ENCODE assay signal across 1 cellular context in the genomic region with DNA sequence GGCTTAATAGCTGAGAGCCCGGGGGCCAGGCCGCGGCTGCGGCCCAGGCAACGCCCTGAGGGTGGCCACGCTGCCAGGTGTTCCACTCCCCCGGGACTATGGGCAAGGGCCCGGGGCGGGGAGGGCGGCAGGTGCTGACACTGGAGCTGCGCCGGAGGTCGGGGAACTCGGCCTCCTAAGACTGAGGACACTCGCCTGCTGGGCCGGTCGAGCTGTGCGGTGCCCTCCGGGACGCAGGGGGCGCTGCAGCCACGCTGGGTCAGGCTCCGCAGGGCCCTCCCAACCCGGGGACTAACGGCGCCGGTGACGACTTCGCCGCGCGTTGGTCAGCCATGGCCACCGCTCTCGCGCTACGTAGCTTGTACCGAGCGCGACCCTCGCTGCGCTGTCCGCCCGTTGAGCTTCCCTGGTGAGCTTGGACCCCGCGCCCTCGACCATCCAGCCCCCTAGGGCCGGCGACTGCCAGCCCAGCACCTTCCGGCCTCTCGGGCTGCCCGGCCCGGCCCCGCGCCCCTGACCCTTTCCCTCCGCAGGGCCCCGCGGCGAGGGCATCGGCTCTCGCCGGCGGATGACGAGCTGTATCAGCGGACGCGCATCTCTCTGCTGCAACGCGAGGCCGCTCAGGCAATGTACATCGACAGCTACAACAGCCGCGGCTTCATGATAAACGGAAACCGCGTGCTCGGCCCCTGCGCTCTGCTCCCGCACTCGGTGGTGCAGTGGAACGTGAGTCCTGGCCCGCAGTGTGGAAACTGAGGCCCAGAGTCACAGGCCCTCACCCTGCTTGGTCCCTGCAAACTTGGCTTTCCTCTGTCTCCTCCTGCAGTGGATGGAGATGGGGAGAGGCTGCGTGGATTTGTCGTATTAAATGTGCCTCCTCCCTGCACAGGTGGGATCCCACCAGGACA.
TF ChIP-seq lines count a peak whose summit lies in the region.

A gene with protein sequence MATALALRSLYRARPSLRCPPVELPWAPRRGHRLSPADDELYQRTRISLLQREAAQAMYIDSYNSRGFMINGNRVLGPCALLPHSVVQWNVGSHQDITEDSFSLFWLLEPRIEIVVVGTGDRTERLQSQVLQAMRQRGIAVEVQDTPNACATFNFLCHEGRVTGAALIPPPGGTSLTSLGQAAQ (plus strand): TSS at position 309 of the 908 bp plus-strand sequence. CDS start 24 bp downstream, at position 333.

TF ChIP-seq in K562, 482 proteins besides CTCF, POLR2A, EP300 and RAD21 (continued from another document and continues in another):
- no peak for TF ChIP-seq NCOA6 (IDR thresholded peaks at IDR 0.05)
- no peak for TF ChIP-seq ZNF174 (CRISPR knock-in tag; IDR thresholded peaks at IDR 0.05)
- TF ChIP-seq, protein P1, sequence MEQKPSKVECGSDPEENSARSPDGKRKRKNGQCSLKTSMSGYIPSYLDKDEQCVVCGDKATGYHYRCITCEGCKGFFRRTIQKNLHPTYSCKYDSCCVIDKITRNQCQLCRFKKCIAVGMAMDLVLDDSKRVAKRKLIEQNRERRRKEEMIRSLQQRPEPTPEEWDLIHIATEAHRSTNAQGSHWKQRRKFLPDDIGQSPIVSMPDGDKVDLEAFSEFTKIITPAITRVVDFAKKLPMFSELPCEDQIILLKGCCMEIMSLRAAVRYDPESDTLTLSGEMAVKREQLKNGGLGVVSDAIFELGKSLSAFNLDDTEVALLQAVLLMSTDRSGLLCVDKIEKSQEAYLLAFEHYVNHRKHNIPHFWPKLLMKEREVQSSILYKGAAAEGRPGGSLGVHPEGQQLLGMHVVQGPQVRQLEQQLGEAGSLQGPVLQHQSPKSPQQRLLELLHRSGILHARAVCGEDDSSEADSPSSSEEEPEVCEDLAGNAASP (IDR thresholded peaks at IDR 0.05), result no peak
- TF ChIP-seq, protein P2, sequence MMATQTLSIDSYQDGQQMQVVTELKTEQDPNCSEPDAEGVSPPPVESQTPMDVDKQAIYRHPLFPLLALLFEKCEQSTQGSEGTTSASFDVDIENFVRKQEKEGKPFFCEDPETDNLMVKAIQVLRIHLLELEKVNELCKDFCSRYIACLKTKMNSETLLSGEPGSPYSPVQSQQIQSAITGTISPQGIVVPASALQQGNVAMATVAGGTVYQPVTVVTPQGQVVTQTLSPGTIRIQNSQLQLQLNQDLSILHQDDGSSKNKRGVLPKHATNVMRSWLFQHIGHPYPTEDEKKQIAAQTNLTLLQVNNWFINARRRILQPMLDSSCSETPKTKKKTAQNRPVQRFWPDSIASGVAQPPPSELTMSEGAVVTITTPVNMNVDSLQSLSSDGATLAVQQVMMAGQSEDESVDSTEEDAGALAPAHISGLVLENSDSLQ (IDR thresholded peaks at IDR 0.05), result no peak
- TF ChIP-seq ZNF134 (CRISPR knock-in tag; conservative IDR thresholded peaks at IDR 0.05), result no peak
- peak in 1 of 2 experiments; percentile 58; a peak in 3 of 4 replicates for TF ChIP-seq MAZ (CRISPR knock-in tag; conservative IDR thresholded peaks at IDR 0.05 in 1 of 2, IDR thresholded peaks at IDR 0.05 in 1 of 2)
- TF ChIP-seq ZBTB8A (IDR thresholded peaks at IDR 0.05; ENCODE audit: partially characterized antibody), result no peak
- no peak; the same call in 1 of the 2 replicates for TF ChIP-seq STAT5A (IDR thresholded peaks at IDR 0.05; ENCODE audit: borderline replicate concordance, low read length)
- no peak for TF ChIP-seq ZNF224 (CRISPR knock-in tag; IDR thresholded peaks at IDR 0.05)
- peak in 1 of 2 experiments; percentile 59; a peak in 1 of 3 replicates for TF ChIP-seq CBX3 (IDR thresholded peaks at IDR 0.05; ENCODE audit: borderline replicate concordance in 1 of 2, low read length in 2 of 2)
- no peak for TF ChIP-seq ZNF764 (CRISPR knock-in tag; IDR thresholded peaks at IDR 0.05; ENCODE audit: low read depth)
- TF ChIP-seq RUNX1 (IDR thresholded peaks at IDR 0.05; ENCODE audit: low read depth), result no peak
- TF ChIP-seq KLF6 (CRISPR knock-in tag; IDR thresholded peaks at IDR 0.05; ENCODE audit: borderline replicate concordance), result peak; percentile 54; the same call in 1 of the 2 replicates
- no peak for TF ChIP-seq EWSR1 (IDR thresholded peaks at IDR 0.05; ENCODE audit: borderline replicate concordance, low read depth, partially characterized antibody)
- TF ChIP-seq SMARCE1 (IDR thresholded peaks at IDR 0.05), result no peak
- TF ChIP-seq ZNF717 (CRISPR knock-in tag; IDR thresholded peaks at IDR 0.05), result no peak
- no peak for TF ChIP-seq CC2D1A (IDR thresholded peaks at IDR 0.05)
- no peak for TF ChIP-seq CHD4 (IDR thresholded peaks at IDR 0.05; ENCODE audit: insufficient read depth, insufficient replicate concordance, low read depth, low read length, poor library complexity, severe bottlenecking)
- no peak for TF ChIP-seq XRCC4 (IDR thresholded peaks at IDR 0.05; ENCODE audit: extremely low read depth, insufficient read depth, insufficient read length)
- TF ChIP-seq, protein P3, sequence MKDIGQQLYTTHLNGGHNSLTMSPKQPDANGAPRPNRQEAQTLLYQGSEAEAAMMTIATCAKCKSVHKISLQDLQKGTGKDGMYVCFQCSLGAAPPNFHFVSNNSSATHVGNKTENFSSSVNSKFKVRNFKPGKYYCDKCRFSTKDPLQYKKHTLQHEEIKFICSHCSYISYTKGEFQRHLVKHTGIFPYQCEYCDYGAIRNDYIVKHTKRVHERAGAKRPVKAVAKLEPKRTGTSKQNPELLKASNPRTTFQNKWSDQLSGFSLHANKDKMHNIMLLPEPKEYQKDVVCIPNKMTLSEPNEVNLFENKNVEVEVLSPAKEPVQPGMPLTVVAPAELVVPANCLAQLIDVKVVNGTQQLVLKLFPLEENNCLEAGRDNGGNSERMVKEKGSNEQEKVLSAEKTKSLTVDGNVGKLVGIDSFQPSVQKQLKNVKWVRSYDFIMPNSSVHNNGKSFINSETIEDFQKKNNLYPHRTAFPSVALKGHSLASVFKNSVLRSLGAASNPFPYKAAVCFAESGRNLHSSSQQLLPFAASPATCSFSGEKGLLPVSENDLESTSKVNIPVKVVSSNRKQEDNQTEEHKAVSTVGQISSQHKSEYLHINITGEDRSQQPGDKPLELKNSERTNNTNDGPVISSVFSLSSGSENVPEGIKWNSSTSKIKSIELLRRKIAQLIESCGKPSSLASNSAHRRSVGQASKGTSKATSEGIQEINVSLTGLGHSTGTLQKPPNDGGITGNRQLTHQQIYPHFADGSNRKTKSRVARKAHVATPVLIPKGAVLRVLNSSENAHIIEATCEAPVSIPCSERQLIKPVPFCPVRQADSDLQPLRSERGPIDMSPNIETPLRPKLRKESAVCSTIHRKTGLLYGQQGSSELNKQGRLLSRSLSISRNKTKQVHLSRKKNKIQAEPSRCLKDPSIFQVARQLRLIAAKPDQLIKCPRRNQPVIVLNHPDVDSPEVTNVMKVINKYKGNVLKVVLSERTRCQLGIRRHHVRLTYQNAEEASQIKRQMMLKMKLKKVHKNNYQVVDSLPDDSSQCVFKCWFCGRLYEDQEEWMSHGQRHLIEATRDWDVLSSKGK (CRISPR knock-in tag; IDR thresholded peaks at IDR 0.05), result no peak
- TF ChIP-seq, protein P4, sequence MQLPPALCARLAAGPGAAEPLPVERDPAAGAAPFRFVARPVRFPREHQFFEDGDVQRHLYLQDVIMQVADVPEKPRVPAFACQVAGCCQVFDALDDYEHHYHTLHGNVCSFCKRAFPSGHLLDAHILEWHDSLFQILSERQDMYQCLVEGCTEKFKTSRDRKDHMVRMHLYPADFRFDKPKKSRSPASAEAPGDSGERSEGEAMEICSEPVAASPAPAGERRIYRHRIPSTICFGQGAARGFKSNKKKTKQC (CRISPR knock-in tag; IDR thresholded peaks at IDR 0.05), result peak; percentile 77; the same call in 1 of the 2 replicates
- no peak for TF ChIP-seq TCFL5 (CRISPR knock-in tag; conservative IDR thresholded peaks at IDR 0.05)
- TF ChIP-seq, protein P5, sequence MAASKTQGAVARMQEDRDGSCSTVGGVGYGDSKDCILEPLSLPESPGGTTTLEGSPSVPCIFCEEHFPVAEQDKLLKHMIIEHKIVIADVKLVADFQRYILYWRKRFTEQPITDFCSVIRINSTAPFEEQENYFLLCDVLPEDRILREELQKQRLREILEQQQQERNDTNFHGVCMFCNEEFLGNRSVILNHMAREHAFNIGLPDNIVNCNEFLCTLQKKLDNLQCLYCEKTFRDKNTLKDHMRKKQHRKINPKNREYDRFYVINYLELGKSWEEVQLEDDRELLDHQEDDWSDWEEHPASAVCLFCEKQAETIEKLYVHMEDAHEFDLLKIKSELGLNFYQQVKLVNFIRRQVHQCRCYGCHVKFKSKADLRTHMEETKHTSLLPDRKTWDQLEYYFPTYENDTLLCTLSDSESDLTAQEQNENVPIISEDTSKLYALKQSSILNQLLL (CRISPR knock-in tag; IDR thresholded peaks at IDR 0.05; ENCODE audit: borderline replicate concordance), result no peak
- TF ChIP-seq ZNF3 (CRISPR knock-in tag; IDR thresholded peaks at IDR 0.05), result no peak
- TF ChIP-seq, protein P6, sequence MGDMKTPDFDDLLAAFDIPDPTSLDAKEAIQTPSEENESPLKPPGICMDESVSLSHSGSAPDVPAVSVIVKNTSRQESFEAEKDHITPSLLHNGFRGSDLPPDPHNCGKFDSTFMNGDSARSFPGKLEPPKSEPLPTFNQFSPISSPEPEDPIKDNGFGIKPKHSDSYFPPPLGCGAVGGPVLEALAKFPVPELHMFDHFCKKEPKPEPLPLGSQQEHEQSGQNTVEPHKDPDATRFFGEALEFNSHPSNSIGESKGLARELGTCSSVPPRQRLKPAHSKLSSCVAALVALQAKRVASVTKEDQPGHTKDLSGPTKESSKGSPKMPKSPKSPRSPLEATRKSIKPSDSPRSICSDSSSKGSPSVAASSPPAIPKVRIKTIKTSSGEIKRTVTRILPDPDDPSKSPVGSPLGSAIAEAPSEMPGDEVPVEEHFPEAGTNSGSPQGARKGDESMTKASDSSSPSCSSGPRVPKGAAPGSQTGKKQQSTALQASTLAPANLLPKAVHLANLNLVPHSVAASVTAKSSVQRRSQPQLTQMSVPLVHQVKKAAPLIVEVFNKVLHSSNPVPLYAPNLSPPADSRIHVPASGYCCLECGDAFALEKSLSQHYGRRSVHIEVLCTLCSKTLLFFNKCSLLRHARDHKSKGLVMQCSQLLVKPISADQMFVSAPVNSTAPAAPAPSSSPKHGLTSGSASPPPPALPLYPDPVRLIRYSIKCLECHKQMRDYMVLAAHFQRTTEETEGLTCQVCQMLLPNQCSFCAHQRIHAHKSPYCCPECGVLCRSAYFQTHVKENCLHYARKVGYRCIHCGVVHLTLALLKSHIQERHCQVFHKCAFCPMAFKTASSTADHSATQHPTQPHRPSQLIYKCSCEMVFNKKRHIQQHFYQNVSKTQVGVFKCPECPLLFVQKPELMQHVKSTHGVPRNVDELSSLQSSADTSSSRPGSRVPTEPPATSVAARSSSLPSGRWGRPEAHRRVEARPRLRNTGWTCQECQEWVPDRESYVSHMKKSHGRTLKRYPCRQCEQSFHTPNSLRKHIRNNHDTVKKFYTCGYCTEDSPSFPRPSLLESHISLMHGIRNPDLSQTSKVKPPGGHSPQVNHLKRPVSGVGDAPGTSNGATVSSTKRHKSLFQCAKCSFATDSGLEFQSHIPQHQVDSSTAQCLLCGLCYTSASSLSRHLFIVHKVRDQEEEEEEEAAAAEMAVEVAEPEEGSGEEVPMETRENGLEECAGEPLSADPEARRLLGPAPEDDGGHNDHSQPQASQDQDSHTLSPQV (IDR thresholded peaks at IDR 0.05), result 0 out of 2 replicates have a peak, but pooled peaks have one; percentile 40
- TF ChIP-seq YY1 (IDR thresholded peaks at IDR 0.05; ENCODE audit: borderline replicate concordance in 1 of 3, control insufficient read depth in 1 of 3, extremely low read depth in 1 of 3, insufficient read depth in 3 of 3, insufficient read length in 1 of 3, insufficient replicate concordance in 2 of 3, low read depth in 1 of 3, low read length in 2 of 3), result peak; percentile 57 to 94 (median 86)
- TF ChIP-seq ZNF586 (CRISPR knock-in tag; conservative IDR thresholded peaks at IDR 0.05), result no peak
- no peak for TF ChIP-seq MAFG (tag; conservative IDR thresholded peaks at IDR 0.05)
- no peak for TF ChIP-seq ETV6 (IDR thresholded peaks at IDR 0.05; ENCODE audit: borderline replicate concordance in 1 of 2, low read depth in 2 of 2, low read length in 1 of 2)
- 0 out of 2 replicates have a peak, but pooled peaks have one; percentile 57 for TF ChIP-seq ETV6 (CRISPR knock-in tag; IDR thresholded peaks at IDR 0.05; ENCODE audit: borderline replicate concordance)
- TF ChIP-seq ZNF830 (CRISPR knock-in tag; IDR thresholded peaks at IDR 0.05), result no peak
- TF ChIP-seq ZNF79 (CRISPR knock-in tag; IDR thresholded peaks at IDR 0.05; ENCODE audit: low read depth), result no peak
- TF ChIP-seq TAF7 (tag; IDR thresholded peaks at IDR 0.05), result no peak
- TF ChIP-seq DPF2 (IDR thresholded peaks at IDR 0.05), result no peak
- no peak for TF ChIP-seq TARDBP (IDR thresholded peaks at IDR 0.05)
- no peak for TF ChIP-seq ZNF311 (CRISPR knock-in tag; IDR thresholded peaks at IDR 0.05)
- no peak for TF ChIP-seq ETV1 (tag; conservative IDR thresholded peaks at IDR 0.05; ENCODE audit: low read depth)
- TF ChIP-seq ZNF778 (CRISPR knock-in tag; IDR thresholded peaks at IDR 0.05), result no peak
- TF ChIP-seq, protein P7, sequence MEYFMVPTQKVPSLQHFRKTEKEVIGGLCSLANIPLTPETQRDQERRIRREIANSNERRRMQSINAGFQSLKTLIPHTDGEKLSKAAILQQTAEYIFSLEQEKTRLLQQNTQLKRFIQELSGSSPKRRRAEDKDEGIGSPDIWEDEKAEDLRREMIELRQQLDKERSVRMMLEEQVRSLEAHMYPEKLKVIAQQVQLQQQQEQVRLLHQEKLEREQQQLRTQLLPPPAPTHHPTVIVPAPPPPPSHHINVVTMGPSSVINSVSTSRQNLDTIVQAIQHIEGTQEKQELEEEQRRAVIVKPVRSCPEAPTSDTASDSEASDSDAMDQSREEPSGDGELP (CRISPR knock-in tag; IDR thresholded peaks at IDR 0.05; ENCODE audit: borderline replicate concordance), result peak; percentile 77; the same call in 1 of the 2 replicates
- no peak for TF ChIP-seq PHB (CRISPR knock-in tag; IDR thresholded peaks at IDR 0.05)
- TF ChIP-seq, protein P8, sequence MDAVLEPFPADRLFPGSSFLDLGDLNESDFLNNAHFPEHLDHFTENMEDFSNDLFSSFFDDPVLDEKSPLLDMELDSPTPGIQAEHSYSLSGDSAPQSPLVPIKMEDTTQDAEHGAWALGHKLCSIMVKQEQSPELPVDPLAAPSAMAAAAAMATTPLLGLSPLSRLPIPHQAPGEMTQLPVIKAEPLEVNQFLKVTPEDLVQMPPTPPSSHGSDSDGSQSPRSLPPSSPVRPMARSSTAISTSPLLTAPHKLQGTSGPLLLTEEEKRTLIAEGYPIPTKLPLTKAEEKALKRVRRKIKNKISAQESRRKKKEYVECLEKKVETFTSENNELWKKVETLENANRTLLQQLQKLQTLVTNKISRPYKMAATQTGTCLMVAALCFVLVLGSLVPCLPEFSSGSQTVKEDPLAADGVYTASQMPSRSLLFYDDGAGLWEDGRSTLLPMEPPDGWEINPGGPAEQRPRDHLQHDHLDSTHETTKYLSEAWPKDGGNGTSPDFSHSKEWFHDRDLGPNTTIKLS (IDR thresholded peaks at IDR 0.05; ENCODE audit: borderline replicate concordance, low read depth), result peak; percentile 51; the same call in 1 of the 2 replicates
- TF ChIP-seq FOXA1 (IDR thresholded peaks at IDR 0.05; ENCODE audit: borderline replicate concordance), result no peak
- no peak for TF ChIP-seq MIER1 (IDR thresholded peaks at IDR 0.05; ENCODE audit: low read depth)
- no peak for TF ChIP-seq NFIX (CRISPR knock-in tag; IDR thresholded peaks at IDR 0.05; ENCODE audit: low read depth)
